ENCODE assay signal across 16 cellular contexts in the genomic region with DNA sequence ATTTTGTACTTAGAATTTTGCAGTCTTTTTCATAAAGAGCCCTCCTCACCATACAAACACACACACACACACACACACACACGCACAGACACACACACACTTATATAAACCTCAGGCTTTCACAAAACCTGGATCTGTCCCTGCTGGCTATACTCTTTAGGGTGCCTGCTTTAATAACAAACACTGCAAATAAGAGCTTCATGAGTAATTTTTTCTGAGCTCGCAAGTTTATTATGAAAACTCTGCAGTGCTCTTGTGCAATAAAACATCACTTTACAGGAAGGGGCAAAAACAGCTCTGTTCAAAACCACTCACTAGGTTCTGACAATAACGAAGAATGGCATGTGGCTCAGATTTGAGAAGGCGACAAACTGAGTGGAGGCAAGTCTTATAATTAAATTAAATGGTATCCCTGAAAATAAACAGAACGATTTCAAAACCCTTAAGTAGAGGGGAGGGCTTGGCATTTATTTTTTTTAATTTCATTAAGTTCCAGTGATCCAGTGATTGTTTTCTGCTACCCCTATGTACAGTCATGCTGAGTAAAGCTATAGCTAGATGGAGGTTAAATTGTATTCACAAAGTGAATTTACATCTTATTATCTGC. TPM values are rescaled to one million over a fixed set of nuclear protein-coding genes. Genes with fewer than 3 reads are reported as not detected.
DNase-seq lines count a peak whose midpoint lies in the region; ATAC-seq and TF ChIP-seq lines count a peak whose summit lies in the region.
"Had no signal": no experiment of that assay in that cellular context is flagged by ENCODE, and none has a peak within 500 bp of the region (broad histone marks: within the 10 kb centered on the region; RNA-seq: fewer than 3 reads in every experiment).

No MANE protein-coding gene starts in this region.

- H3K9me3 Mint-ChIP-seq in Calu3 (ENCODE audit: low read depth, unreplicated experiment): no peaks in the 10 kb centered on the region
- H3K9me3 Mint-ChIP-seq: activated T-helper 2 cell treated with anti-CD3 and anti-CD28 coated beads, Interferon-gamma antibody, Interleukin-2, Interleukin-4, amounts not matched to agents 10 μg/mL and 5 μg/mL and 100 μg/mL, durations not matched to agents 14 hours and 24 hours and 36 hours had no signal

- peak overlapping the region; percentile 32; the same call in 1 of the 2 replicates for H3K27ac ChIP-seq in Panc1 (ENCODE audit: low read length)
- H3K27ac ChIP-seq: cardiac muscle cell, epithelial cell of prostate, testis had no signal

- H3K9me3 ChIP-seq in Panc1 (ENCODE audit: control insufficient read depth, insufficient read depth, low read depth, low read length) (no peaks in the 10 kb centered on the region), skeletal muscle satellite cell (replicated peaks; ENCODE audit: low read length) (no peaks in the 10 kb centered on the region)
- H3K9me3 ChIP-seq: spleen, testis had no signal

- H3K4me1 Mint-ChIP-seq in Calu3 (ENCODE audit: low read depth, unreplicated experiment): peaks cover 30% of the 10 kb centered on the region

- peaks cover 12% of the 10 kb centered on the region for H3K36me3 Mint-ChIP-seq in Calu3 (ENCODE audit: insufficient read depth, unreplicated experiment)

- in situ Hi-C loops in Panc1 (cut with HindIII; ENCODE audit: low pct_unique_long_range_greater_than_20kb, low sequenced_read_pairs): no loop called here

- intact Hi-C loops in Panc1 (cut with micrococcal nuclease; ENCODE audit: unreplicated experiment) (no loop called here), Calu3 (cut with micrococcal nuclease; ENCODE audit: unreplicated experiment) (no loop called here)

- H3K27me3 Mint-ChIP-seq in Calu3 (ENCODE audit: unreplicated experiment): no peaks in the 10 kb centered on the region

- peaks cover 4% of the 10 kb centered on the region; the same call in 1 of the 2 replicates for H3K4me1 ChIP-seq in Panc1 (ENCODE audit: control insufficient read depth, insufficient read depth, low read length)
- H3K4me1 ChIP-seq in skeletal muscle satellite cell (ENCODE audit: control insufficient read depth, insufficient read depth, low read length): peaks cover 34% of the 10 kb centered on the region
- H3K4me1 ChIP-seq: testis had no signal

- POLR2A ChIA-PET in Panc1 (lab: Charles Lee): no interaction called here

- H3K27ac Mint-ChIP-seq in Calu3 (ENCODE audit: unreplicated experiment): no peak overlapping the region
- H3K27ac Mint-ChIP-seq: activated T-helper 2 cell treated with anti-CD3 and anti-CD28 coated beads, Interferon-gamma antibody, Interleukin-2, Interleukin-4, amounts not matched to agents 10 μg/mL and 5 μg/mL and 100 μg/mL, durations not matched to agents 14 hours and 24 hours and 36 hours had no signal

- peak overlapping the region; percentile 63 for H3K4me2 ChIP-seq in skeletal muscle satellite cell (ENCODE audit: low read length)

- DNase-seq in HCEC 1CT: peak; percentile 45
- DNase-seq in Panc1 (ENCODE audit: low read depth, low spot score): no peak
- peak; percentile 85 for DNase-seq in fibroblast of peridontal ligament (ENCODE audit: extremely low read depth)
- no peak for DNase-seq in NCI-H748 (lab: John Stamatoyannopoulos, UW; ENCODE audit: unreplicated experiment)
- no peak for DNase-seq in D341Med (ENCODE audit: low spot score)
- DNase-seq in Calu3: no peak
- DNase-seq: activated CD4-positive, alpha-beta T cell treated with anti-CD3 and anti-CD28 coated beads, Interleukin-2, amount 50 U/mL, for 4 hours; NCI-H1092; spleen; testis had no signal

- TF ChIP-seq CTCF in Panc1 (IDR thresholded peaks at IDR 0.05) (no peak), Calu3 (IDR thresholded peaks at IDR 0.05; ENCODE audit: unreplicated experiment) (no peak)

- no TSS peak for BruUV-seq in Panc1 (replicated peaks; lab: Mats Ljungman, UMichigan)
- no TSS peak for BruUV-seq in Calu3 (replicated peaks; lab: Mats Ljungman, UMichigan)

- H3K36me3 ChIP-seq in Panc1 (ENCODE audit: control insufficient read depth, insufficient read depth, low read length): no peaks in the 10 kb centered on the region
- no peaks in the 10 kb centered on the region for H3K36me3 ChIP-seq in skeletal muscle satellite cell (ENCODE audit: insufficient read depth, low read length)
- H3K36me3 ChIP-seq: cardiac muscle cell, spleen had no signal

- ATAC-seq in Panc1 (no peak), HG03095 (IDR thresholded peaks at IDR 0.05; ENCODE audit: unreplicated experiment) (no peak)

- H3K4me3 ChIP-seq in Panc1 (ENCODE audit: low read depth in 2 of 2, low read length in 2 of 2) (no peak overlapping the region), skeletal muscle satellite cell (ENCODE audit: low read length) (no peak overlapping the region)
- H3K4me3 ChIP-seq: cardiac muscle cell, lung, spleen, testis had no signal

- H3K4me3 Mint-ChIP-seq in Calu3 (ENCODE audit: low read depth, unreplicated experiment): no peak overlapping the region

- peak overlapping the region; percentile 53 for H3K9ac ChIP-seq in skeletal muscle satellite cell (ENCODE audit: low read depth, low read length)

- H3K27me3 ChIP-seq in Panc1 (ENCODE audit: control insufficient read depth, insufficient read depth, low read length) (no peaks in the 10 kb centered on the region), skeletal muscle satellite cell (ENCODE audit: control insufficient read depth, insufficient read depth, low read length) (no peaks in the 10 kb centered on the region)
- H3K27me3 ChIP-seq: cardiac muscle cell, spleen, testis had no signal

- CTCF ChIA-PET in Panc1 (lab: Charles Lee) (no interaction called here), Calu3 (lab: Charles Lee) (no interaction called here)

RNA-seq across cellular contexts. Expression of a gene that starts 42.5 kb away (rescaled TPM):
- total RNA-seq in Panc1 (2021; ENCODE audit: unreplicated experiment) (166 TPM), Calu3 (2022) (73.2 and 85.9 TPM in 2 replicates)
- polyA plus RNA-seq in Panc1 (2012; ENCODE audit: insufficient read length): 83.3 TPM
- 26.1 and 32.8 TPM in 2 replicates for total RNA-seq in skeletal muscle satellite cell (2012; rRNA removed)

Comparison
In these comparisons a context has a peak if more than half of its experiments do, and no peak if none do; other contexts are left out.
1. DNase-seq: peak in HCEC 1CT (single experiment) and fibroblast of peridontal ligament (single experiment); none in Panc1 (single experiment), NCI-H748 (single experiment), D341Med (single experiment) and Calu3 (single experiment).